Comparison of ENCODE assay signal across 15 cellular contexts in the genomic region with DNA sequence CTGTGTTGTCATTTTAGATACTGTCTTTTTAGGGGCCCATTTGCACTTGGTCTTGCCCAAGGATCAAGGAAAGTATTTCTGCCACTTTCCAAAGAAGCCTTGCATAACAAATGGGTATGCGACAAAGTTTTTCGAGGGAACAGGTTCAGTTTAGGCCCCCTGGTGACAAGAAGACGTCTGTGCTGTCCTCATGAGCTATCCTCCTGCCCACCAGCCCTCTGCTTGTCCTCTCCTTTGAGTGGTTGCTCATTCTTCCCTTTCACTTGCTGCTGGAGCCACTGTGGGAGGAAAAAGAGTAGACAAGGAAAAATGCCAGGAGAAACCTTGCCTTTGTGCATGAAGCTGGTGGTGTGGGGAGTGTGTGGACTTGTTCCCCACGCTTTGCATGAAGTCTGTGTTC.
"Had no signal": no experiment of that assay in that cellular context is flagged by ENCODE, and none has a peak within 500 bp of the region (broad histone marks: within the 10 kb centered on the region; RNA-seq: fewer than 3 reads in every experiment).

No MANE protein-coding gene starts in this region.

- ATAC-seq: activated CD8-positive, alpha-beta T cell treated with anti-CD3 and anti-CD28 coated beads for 36 hours; natural killer cell treated with Interleukin-12 subunit alpha and Interleukin-12 subunit beta and Interleukin-15 and Interleukin-18, amount 100 ng/mL, for 72 hours had no signal

- H3K36me3 Mint-ChIP-seq: memory B cell; natural killer cell treated with Interleukin-12 subunit alpha and Interleukin-12 subunit beta and Interleukin-15 and Interleukin-18, amount 100 ng/mL, for 72 hours; type B pancreatic cell had no signal

- DNase-seq: activated CD8-positive, alpha-beta memory T cell treated with anti-CD3 and anti-CD28 coated beads, Interleukin-2, amount 50 U/mL, for 48 hours; activated CD8-positive, alpha-beta T cell treated with anti-CD3 and anti-CD28 coated beads for 36 hours; aorta; dorsolateral prefrontal cortex; esophagus squamous epithelium; foreskin fibroblast; glutamatergic neuron; left ventricle myocardium inferior; stimulated activated CD4-positive, alpha-beta T cell treated with anti-CD3 and anti-CD28 coated beads, Interleukin-2, amount 100 ng/mL, for 48 hours; stimulated activated naive CD4-positive, alpha-beta T cell treated with Interleukin-2 at 50 U/mL for 16 hours had no signal

- H3K27me3 ChIP-seq: breast epithelium, esophagus squamous epithelium had no signal

- H3K9me3 ChIP-seq: breast epithelium, esophagus squamous epithelium, left ventricle myocardium inferior, suprapubic skin had no signal

- H3K4me1 Mint-ChIP-seq: memory B cell had no signal

- H3K27ac Mint-ChIP-seq: activated CD8-positive, alpha-beta T cell treated with anti-CD3 and anti-CD28 coated beads for 36 hours; memory B cell; natural killer cell treated with Interleukin-12 subunit alpha and Interleukin-12 subunit beta and Interleukin-15 and Interleukin-18, amount 100 ng/mL, for 72 hours; type B pancreatic cell had no signal

- H3K4me3 Mint-ChIP-seq: activated CD8-positive, alpha-beta T cell treated with anti-CD3 and anti-CD28 coated beads for 36 hours; memory B cell; natural killer cell treated with Interleukin-12 subunit alpha and Interleukin-12 subunit beta and Interleukin-15 and Interleukin-18, amount 100 ng/mL, for 72 hours; type B pancreatic cell had no signal

- H3K4me1 ChIP-seq: breast epithelium, esophagus squamous epithelium, left ventricle myocardium inferior, suprapubic skin had no signal

- H3K9me3 Mint-ChIP-seq: type B pancreatic cell had no signal

- H3K27ac ChIP-seq: breast epithelium, dorsolateral prefrontal cortex, esophagus squamous epithelium, left ventricle myocardium inferior, suprapubic skin had no signal
